ENCODE assay signal across 27 cellular contexts in the genomic region with DNA sequence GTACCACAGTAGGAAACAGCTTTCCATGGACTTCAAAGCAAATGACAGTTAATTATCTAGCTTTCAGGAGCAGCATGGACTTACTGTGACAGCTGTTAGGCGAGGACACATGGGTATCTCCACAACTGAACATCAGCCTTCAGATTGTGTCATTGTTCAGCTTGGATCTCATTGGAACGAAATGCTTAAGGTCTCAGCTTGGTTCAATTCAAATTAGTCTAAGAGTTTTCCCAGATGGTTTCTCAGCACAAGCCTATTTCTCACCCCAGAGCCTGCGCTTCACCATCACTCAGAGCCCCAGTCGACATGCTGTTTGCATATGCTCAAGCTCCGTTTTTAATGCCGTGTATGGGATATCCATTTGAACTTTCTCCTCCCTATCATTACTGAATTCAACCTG.
"Had no signal": no experiment of that assay in that cellular context is flagged by ENCODE, and none has a peak within 500 bp of the region (broad histone marks: within the 10 kb centered on the region; RNA-seq: fewer than 3 reads in every experiment).

No MANE protein-coding gene starts in this region.

- H3K4me1 ChIP-seq: breast epithelium, foreskin keratinocyte, pancreas, prostate gland had no signal

- H3K27me3 ChIP-seq: breast epithelium, esophagus muscularis mucosa, foreskin keratinocyte, pancreas, stomach, tibial nerve had no signal

- H3K36me3 ChIP-seq: breast epithelium, esophagus muscularis mucosa, left ventricle myocardium inferior, pancreas, prostate gland, stomach, tibial nerve had no signal

- H3K27ac ChIP-seq: breast epithelium, foreskin keratinocyte, left ventricle myocardium inferior, pancreas, prostate gland, stomach, tibial nerve, VCaP had no signal

- ATAC-seq: activated CD4-positive, CD25-positive, alpha-beta regulatory T cell treated with anti-CD3 and anti-CD28 coated beads, Interleukin-2, amount 50 U/mL, for 24 hours; activated T-cell treated with anti-CD3 and anti-CD28 coated beads, Interleukin-2, amount 50 U/mL, for 4 hours; activated T-helper 17 cell treated with anti-CD3 and anti-CD28 coated beads, Interleukin-2, amount 50 U/mL, for 72 hours; foreskin keratinocyte; natural killer cell treated with Interleukin-12 subunit alpha and Interleukin-12 subunit beta and Interleukin-15 and Interleukin-18, amount 100 ng/mL, for 72 hours; pancreas; stimulated activated naive B cell treated with anti-CD40 and anti-IgM and Interleukin-4, amounts not matched to agents 10 μg/mL and 1 μg/mL and 100 μg/mL, for 72 hours; T-helper 17 cell had no signal

- DNase-seq: activated CD4-positive, alpha-beta memory T cell treated with anti-CD3 and anti-CD28 coated beads, Interleukin-2, amount 10 ng/mL, durations not matched to agents 7 days and 5 days; activated CD4-positive, alpha-beta T cell treated with anti-CD3 and anti-CD28 coated beads, Interleukin-2, amount 10 ng/mL, durations not matched to agents 7 days and 5 days; activated gamma-delta T cell treated with Interleukin-2 at 50 U/mL for 16 hours; activated naive CD4-positive, alpha-beta T cell treated with anti-CD3 and anti-CD28 coated beads, Interleukin-2, amount 50 U/mL, for 16 hours; activated T-cell treated with anti-CD3 and anti-CD28 coated beads, Interleukin-2, amount 50 U/mL, for 4 hours; amniotic stem cell; central memory CD4-positive, alpha-beta T cell; foreskin keratinocyte; left ventricle myocardium inferior; mesendoderm; nucleus accumbens; pancreas; stimulated activated CD4-positive, alpha-beta T cell treated with anti-CD3 and anti-CD28 coated beads, Interleukin-15, amount 100 ng/mL, for 24 hours; stimulated activated CD4-positive, alpha-beta T cell treated with anti-CD3 and anti-CD28 coated beads, Interleukin-2, amount 100 ng/mL, for 24 hours; stimulated activated naive B cell treated with anti-CD40 and anti-IgM and Interleukin-4, amounts not matched to agents 10 μg/mL and 1 μg/mL and 100 μg/mL, for 72 hours; stomach; SW 1271; T-helper 17 cell had no signal

- H3K4me3 ChIP-seq: breast epithelium, esophagus muscularis mucosa, left ventricle myocardium inferior, lung, pancreas, prostate gland, stomach, tibial nerve had no signal

- H3K9me3 ChIP-seq: breast epithelium, esophagus muscularis mucosa, left ventricle myocardium inferior, pancreas, prostate gland, stomach, tibial nerve had no signal
